11 cellular contexts compared by ENCODE assay signal in genomic region chr17:1555618-1556471, GRCh38. TPM values are rescaled to one million over a fixed set of nuclear protein-coding genes. Genes with fewer than 3 reads are reported as not detected.
DNase-seq lines count a peak whose midpoint lies in the region; ATAC-seq and TF ChIP-seq lines count a peak whose summit lies in the region.
"Had no signal": no experiment of that assay in that cellular context is flagged by ENCODE, and none has a peak within 500 bp of the region (broad histone marks: within the 10 kb centered on the region; RNA-seq: fewer than 3 reads in every experiment).

No MANE protein-coding gene starts in this region.

- H3K36me3 Mint-ChIP-seq in H9 (ENCODE audit: insufficient read depth in 1 of 3, low read depth in 3 of 3) = peaks cover 12 to 47% (median 26%) of the 10 kb centered on the region in 3 experiments; a peak in 6 of 7 replicates

- no peak overlapping the region for H4K8ac ChIP-seq in H9 (replicated peaks; ENCODE audit: insufficient read length, low read depth, low read length)

- H3K56ac ChIP-seq in H9 (ENCODE audit: insufficient read length, low read depth, low read length) = no peak overlapping the region

- H2BK5ac ChIP-seq in H9 (ENCODE audit: insufficient read length, low read length) = no peak overlapping the region

- no peaks in the 10 kb centered on the region for H3K27me3 ChIP-seq in H9 (ENCODE audit: insufficient read depth, low read length)
- H3K27me3 ChIP-seq in WERI-Rb-1 (ENCODE audit: insufficient read depth, low read depth, severe bottlenecking) = no peaks in the 10 kb centered on the region
- H3K27me3 ChIP-seq in muscle layer of duodenum (ENCODE audit: low read depth, low read length) = no peaks in the 10 kb centered on the region

- H3K27ac Mint-ChIP-seq in H9 = peak overlapping the region in 2 of 3 experiments; percentile 6 to 17; a peak in 2 of 7 replicates
- H3K27ac Mint-ChIP-seq: T-helper 2 cell treated with Interferon-gamma antibody and Interleukin-4, amounts not matched to agents 5 μg/mL and 100 μg/mL, for 36 hours had no signal

- no peak overlapping the region for H3K23ac ChIP-seq in H9 (ENCODE audit: insufficient read length, low read depth, low read length)

- peaks cover 16% of the 10 kb centered on the region for H3K79me1 ChIP-seq in H9 (ENCODE audit: insufficient read depth, low read depth, low read length, poor library complexity, severe bottlenecking)

- TF ChIP-seq CTCF in C4-2B (conservative IDR thresholded peaks at IDR 0.05) (no peak), H9 (conservative IDR thresholded peaks at IDR 0.05) (no peak), WERI-Rb-1 (IDR thresholded peaks at IDR 0.05; ENCODE audit: low read depth, low read length) (no peak)

- H2BK15ac ChIP-seq in H9 (ENCODE audit: low read depth, low read length) = no peak overlapping the region

- no peak overlapping the region for H3K14ac ChIP-seq in H9 (ENCODE audit: insufficient read depth, low read length)

- H3K4me1 ChIP-seq in H9 (ENCODE audit: insufficient read depth, low read length) (0 out of 2 replicates have a peak, but pooled peaks cover 4% of the 10 kb centered on the region), muscle layer of duodenum (ENCODE audit: control insufficient read depth in 1 of 2, insufficient read depth in 2 of 2, low read length in 2 of 2) (peaks cover 6 to 25% of the 10 kb centered on the region in 2 donors)

- H2BK12ac ChIP-seq in H9 (ENCODE audit: insufficient read length, low read depth, low read length) = no peak overlapping the region

- H2AFZ ChIP-seq in H9 (ENCODE audit: low read length) = no peak overlapping the region

- H3K9ac ChIP-seq in H9 (ENCODE audit: extremely low read depth, insufficient read length, low read length) = no peak overlapping the region

- ATAC-seq in HG03432 (IDR thresholded peaks at IDR 0.05; ENCODE audit: unreplicated experiment) = no peak

- no CpG with 5 or more reads among the region's 15 CpGs for WGBS in H9 (ENCODE audit: extremely low coverage, insufficient read length, low lambda C conversion rate)

- no peak overlapping the region for H3K4ac ChIP-seq in H9 (ENCODE audit: low read depth, low read length)

- H3K27ac ChIP-seq in C4-2B = peak overlapping the region; percentile 66
- H3K27ac ChIP-seq in H9 (ENCODE audit: insufficient read length, low read depth, low read length) = no peak overlapping the region
- H3K27ac ChIP-seq in WERI-Rb-1 = no peak overlapping the region
- peak overlapping the region; percentile 29 for H3K27ac ChIP-seq in muscle layer of duodenum (ENCODE audit: low read length)

- no peak overlapping the region for H4K91ac ChIP-seq in H9 (ENCODE audit: insufficient read length, low read depth, low read length)

- peak overlapping the region; percentile 8; the same call in 1 of the 2 replicates for H3K4me3 ChIP-seq in WERI-Rb-1 (ENCODE audit: low read depth, low read length)
- no peak overlapping the region for H3K4me3 ChIP-seq in muscle layer of duodenum (ENCODE audit: low read depth in 1 of 2, low read length in 2 of 2)

- no peak overlapping the region for H3K4me2 ChIP-seq in H9 (ENCODE audit: insufficient read depth, insufficient read length, low read length)

- H4K20me1 ChIP-seq in H9 (ENCODE audit: control insufficient read depth, insufficient read depth, insufficient read length) = no peaks in the 10 kb centered on the region

- H2BK120ac ChIP-seq in H9 (ENCODE audit: low read depth, low read length, poor library complexity, severe bottlenecking) = no peak overlapping the region

- no peak overlapping the region for H3T11ph ChIP-seq in H9 (ENCODE audit: low read length)

- H2BK20ac ChIP-seq in H9 (ENCODE audit: low read depth, low read length, poor library complexity, severe bottlenecking) = no peak overlapping the region

- H4K5ac ChIP-seq in H9 (ENCODE audit: insufficient read length, low read depth, low read length) = no peak overlapping the region

- H3K4me3 Mint-ChIP-seq in H9 = no peak overlapping the region
- H3K4me3 Mint-ChIP-seq: T-helper 2 cell treated with Interferon-gamma antibody and Interleukin-4, amounts not matched to agents 5 μg/mL and 100 μg/mL, for 36 hours had no signal

- DNase-seq in H9 = no peak
- DNase-seq in WERI-Rb-1 = no peak
- DNase-seq in SK-N-DZ (ENCODE audit: low spot score) = no peak
- DNase-seq in NCI-H69 (lab: John Stamatoyannopoulos, UW) = no peak
- DNase-seq in kidney glomerular epithelial cell (lab: John Stamatoyannopoulos, UW) = no peak
- DNase-seq: activated gamma-delta T cell, NCI-H510A had no signal

- H2AK5ac ChIP-seq in H9 (ENCODE audit: insufficient read length, low read length) = no peak overlapping the region

- no peaks in the 10 kb centered on the region for H3K23me2 ChIP-seq in H9 (ENCODE audit: insufficient read length, low read depth, low read length, poor library complexity, severe bottlenecking)

- H3K18ac ChIP-seq in H9 (ENCODE audit: insufficient read length, low read depth, low read length) = no peak overlapping the region

- peaks cover 10% of the 10 kb centered on the region; the same call in 1 of the 2 replicates for H3K79me2 ChIP-seq in H9 (ENCODE audit: insufficient read depth, low read length)

- H3K4me1 Mint-ChIP-seq in H9 = peaks cover 16 to 23% of the 10 kb centered on the region in 2 experiments

- H3K36me3 ChIP-seq in WERI-Rb-1 (peaks cover 17% of the 10 kb centered on the region), muscle layer of duodenum (ENCODE audit: control insufficient read depth in 1 of 2, insufficient read depth in 2 of 2, low read length in 2 of 2) (peaks cover 14 to 22% of the 10 kb centered on the region in 2 donors)

- H3K27me3 Mint-ChIP-seq in H9 (ENCODE audit: low read depth) = no peaks in the 10 kb centered on the region

- no peaks in the 10 kb centered on the region for H3K9me3 Mint-ChIP-seq in H9
- H3K9me3 Mint-ChIP-seq: T-helper 2 cell treated with Interferon-gamma antibody and Interleukin-4, amounts not matched to agents 5 μg/mL and 100 μg/mL, for 36 hours had no signal

- H3K9me3 ChIP-seq in H9 (ENCODE audit: control insufficient read depth, low read depth, low read length) = no peaks in the 10 kb centered on the region
- no peaks in the 10 kb centered on the region for H3K9me3 ChIP-seq in WERI-Rb-1 (ENCODE audit: severe bottlenecking)
- no peaks in the 10 kb centered on the region for H3K9me3 ChIP-seq in muscle layer of duodenum (ENCODE audit: control insufficient read depth in 1 of 2, low read length in 2 of 2)

RNA-seq across cellular contexts. Expression of gene PITPNA, which starts 6.7 kb away (rescaled TPM):
- 68.9 and 74.2 TPM in 2 replicates for total RNA-seq in H9 (2021)
- 13.5 and 18.0 TPM in 2 replicates for polyA plus RNA-seq in SK-N-DZ (2014; cell fraction: cytosol; rRNA removed)
- 11.6 and 16.5 TPM in 2 replicates for polyA plus RNA-seq in SK-N-DZ (2014; cell fraction: nucleus; rRNA removed)

RNA-seq across cellular contexts. Expression of gene INPP5K, which starts 39.4 kb away (rescaled TPM):
- total RNA-seq in H9 (2021) = 28.1 and 29.4 TPM in 2 replicates
- polyA plus RNA-seq in SK-N-DZ (2014; cell fraction: cytosol; rRNA removed) = 37.8 and 68.7 TPM in 2 replicates
- polyA plus RNA-seq in SK-N-DZ (2014; cell fraction: nucleus; rRNA removed) = 36.9 and 41.0 TPM in 2 replicates

Comparison
In these comparisons a context has a peak if more than half of its experiments do, and no peak if none do; other contexts are left out.
1. H3K27ac ChIP-seq: peak in C4-2B (single experiment) and muscle layer of duodenum (single experiment); none in H9 (single experiment) and WERI-Rb-1 (single experiment).